In genomic region chr12:67885370-67886169, GRCh38 we compare ENCODE assay signal across 17 cellular contexts.
DNase-seq lines count a peak whose midpoint lies in the region; ATAC-seq and TF ChIP-seq lines count a peak whose summit lies in the region.
"Had no signal": no experiment of that assay in that cellular context is flagged by ENCODE, and none has a peak within 500 bp of the region (broad histone marks: within the 10 kb centered on the region; RNA-seq: fewer than 3 reads in every experiment).

No MANE protein-coding gene starts in this region.

- H3K9me3 Mint-ChIP-seq in mesothelial cell of epicardium (no peaks in the 10 kb centered on the region), progenitor cell of endocrine pancreas (ENCODE audit: low read depth) (no peaks in the 10 kb centered on the region)
- H3K9me3 Mint-ChIP-seq in activated T-cell treated with anti-CD3 and anti-CD28 coated beads, Interleukin-2, amount 50 U/mL, for 72 hours: no peaks in the 10 kb centered on the region
- H3K9me3 Mint-ChIP-seq: activated T-helper 2 cell treated with anti-CD3 and anti-CD28 coated beads, Interferon-gamma antibody, Interleukin-2, Interleukin-4, amounts not matched to agents 10 μg/mL and 5 μg/mL and 100 μg/mL, durations not matched to agents 14 hours and 24 hours and 36 hours; CD4-positive, alpha-beta T cell; dendritic cell treated with granulocyte-macrophage colony-stimulating factor and Interleukin-4, amounts not matched to agents 40 ng/mL and 50 ng/mL, for 4 days; memory B cell had no signal

- H3K4me3 ChIP-seq in epithelial cell of proximal tubule (ENCODE audit: low read depth, low read length): no peak overlapping the region
- H3K4me3 ChIP-seq in aorta (ENCODE audit: low read length in 2 of 2): no peak overlapping the region

- peaks cover 0 to 2% of the 10 kb centered on the region in 2 donors for H3K4me1 ChIP-seq in aorta (ENCODE audit: control insufficient read depth in 1 of 2, insufficient read depth in 2 of 2, low read length in 2 of 2)

- ATAC-seq in Right ventricle myocardium inferior: peak; percentile 63
- peak; percentile 74 for ATAC-seq in aorta (ENCODE audit: low FRiP score)
- ATAC-seq in activated T-cell treated with anti-CD3 and anti-CD28 coated beads, Interleukin-2, amount 50 U/mL, for 72 hours (replicated peaks in 1 of 2): no peak
- ATAC-seq: esophagus mucosa had no signal

- H3K27me3 ChIP-seq in aorta (ENCODE audit: control insufficient read depth in 1 of 2, insufficient read depth in 2 of 2, low read length in 1 of 2): no peaks in the 10 kb centered on the region

- no peaks in the 10 kb centered on the region for H3K9me3 ChIP-seq in aorta (ENCODE audit: control insufficient read depth, low read length)

- H3K27ac Mint-ChIP-seq in mesothelial cell of epicardium: peak overlapping the region; percentile 7
- no peak overlapping the region for H3K27ac Mint-ChIP-seq in progenitor cell of endocrine pancreas
- H3K27ac Mint-ChIP-seq in activated T-cell treated with anti-CD3 and anti-CD28 coated beads, Interleukin-2, amount 50 U/mL, for 72 hours: no peak overlapping the region
- H3K27ac Mint-ChIP-seq: activated T-helper 2 cell treated with anti-CD3 and anti-CD28 coated beads, Interferon-gamma antibody, Interleukin-2, Interleukin-4, amounts not matched to agents 10 μg/mL and 5 μg/mL and 100 μg/mL, durations not matched to agents 14 hours and 24 hours and 36 hours; CD4-positive, alpha-beta T cell; dendritic cell treated with granulocyte-macrophage colony-stimulating factor and Interleukin-4, amounts not matched to agents 40 ng/mL and 50 ng/mL, for 4 days; memory B cell had no signal

- TF ChIP-seq CTCF in epithelial cell of proximal tubule (conservative IDR thresholded peaks at IDR 0.05; ENCODE audit: low read depth, low read length) (no peak), mesothelial cell of epicardium (IDR thresholded peaks at IDR 0.05; ENCODE audit: unreplicated experiment) (no peak), progenitor cell of endocrine pancreas (IDR thresholded peaks at IDR 0.05; ENCODE audit: unreplicated experiment) (no peak)

- H3K36me3 ChIP-seq in aorta (ENCODE audit: control insufficient read depth in 1 of 2, insufficient read depth in 2 of 2, low read length in 1 of 2): no peaks in the 10 kb centered on the region

- H3K36me3 Mint-ChIP-seq in mesothelial cell of epicardium (no peaks in the 10 kb centered on the region), progenitor cell of endocrine pancreas (ENCODE audit: insufficient read depth) (no peaks in the 10 kb centered on the region)
- H3K36me3 Mint-ChIP-seq in activated T-cell treated with anti-CD3 and anti-CD28 coated beads, Interleukin-2, amount 50 U/mL, for 72 hours (ENCODE audit: insufficient read depth in 2 of 2): no peaks in the 10 kb centered on the region
- H3K36me3 Mint-ChIP-seq: memory B cell had no signal

- H3K4me3 Mint-ChIP-seq in mesothelial cell of epicardium (no peak overlapping the region), progenitor cell of endocrine pancreas (ENCODE audit: low read depth) (no peak overlapping the region)
- H3K4me3 Mint-ChIP-seq in activated T-cell treated with anti-CD3 and anti-CD28 coated beads, Interleukin-2, amount 50 U/mL, for 72 hours: no peak overlapping the region
- H3K4me3 Mint-ChIP-seq: CD4-positive, alpha-beta T cell; dendritic cell treated with granulocyte-macrophage colony-stimulating factor and Interleukin-4, amounts not matched to agents 40 ng/mL and 50 ng/mL, for 4 days; memory B cell had no signal

- DNase-seq in Right ventricle myocardium inferior (ENCODE audit: missing footprints) (no peak), cardiac septum (ENCODE audit: low spot score) (no peak), epithelial cell of proximal tubule (ENCODE audit: low read depth) (peak; percentile 58), mesothelial cell of epicardium (ENCODE audit: low spot score in 2 of 2, unreplicated experiment in 2 of 2) (no peak), aorta (peak in 1 of 2 donors; percentile 48), retina (no peak), progenitor cell of endocrine pancreas (ENCODE audit: low spot score, unreplicated experiment) (no peak)
- DNase-seq in activated T-cell treated with anti-CD3 and anti-CD28 coated beads, Interleukin-2, amount 50 U/mL, for 72 hours: no peak
- DNase-seq: CD4-positive, alpha-beta T cell; NCI-H2029; NCI-H526 had no signal

- H3K27me3 Mint-ChIP-seq in mesothelial cell of epicardium (ENCODE audit: low read depth): no peaks in the 10 kb centered on the region
- H3K27me3 Mint-ChIP-seq in progenitor cell of endocrine pancreas: peaks cover 13% of the 10 kb centered on the region
- no peaks in the 10 kb centered on the region for H3K27me3 Mint-ChIP-seq in activated T-cell treated with anti-CD3 and anti-CD28 coated beads, Interleukin-2, amount 50 U/mL, for 72 hours (ENCODE audit: low read depth)
- H3K27me3 Mint-ChIP-seq: CD4-positive, alpha-beta T cell had no signal

- H3K27ac ChIP-seq in aorta (ENCODE audit: low read depth in 1 of 2, low read length in 2 of 2): no peak overlapping the region
- H3K27ac ChIP-seq: 22Rv1, VCaP had no signal

- intact Hi-C loops in Right ventricle myocardium inferior (cut with DNase I) (no loop called here), cardiac septum (cut with DNase I) (no loop called here), aorta (cut with DNase I) (no loop called here)

- 14 to 15% methylated on average over 7 of the region's 7 CpGs for WGBS in aorta, 2 donors

- H3K4me1 Mint-ChIP-seq in mesothelial cell of epicardium (peaks cover 23% of the 10 kb centered on the region), progenitor cell of endocrine pancreas (ENCODE audit: low read depth) (peaks cover 14% of the 10 kb centered on the region)
- peaks cover 16% of the 10 kb centered on the region for H3K4me1 Mint-ChIP-seq in activated T-cell treated with anti-CD3 and anti-CD28 coated beads, Interleukin-2, amount 50 U/mL, for 72 hours (ENCODE audit: low read depth)

Comparison
In these comparisons a context has a peak if more than half of its experiments do, and no peak if none do; other contexts are left out.
1. ATAC-seq: peak in Right ventricle myocardium inferior (single experiment) and aorta (single experiment); none in activated T-cell treated with anti-CD3 and anti-CD28 coated beads, Interleukin-2, amount 50 U/mL, for 72 hours (0 of 2).